ENCODE assay signal across 18 cellular contexts in genomic region chr11:82675838-82676237, GRCh38. TPM values are rescaled to one million over a fixed set of nuclear protein-coding genes. Genes with fewer than 3 reads are reported as not detected.
DNase-seq lines count a peak whose midpoint lies in the region; ATAC-seq and TF ChIP-seq lines count a peak whose summit lies in the region.
"Had no signal": no experiment of that assay in that cellular context is flagged by ENCODE, and none has a peak within 500 bp of the region (broad histone marks: within the 10 kb centered on the region; RNA-seq: fewer than 3 reads in every experiment).

No MANE protein-coding gene starts in this region.

- peak; percentile 49 for DNase-seq in activated CD4-positive, alpha-beta T cell treated with anti-CD3 and anti-CD28 coated beads, Interleukin-2, amount 10 ng/mL, durations not matched to agents 24 days and 14 days
- DNase-seq in activated CD4-positive, alpha-beta T cell treated with anti-CD3 and anti-CD28 coated beads for 36 hours: no peak
- DNase-seq in NCI-H1048 (lab: John Stamatoyannopoulos, UW) (peak; percentile 10), WTC11 (ENCODE audit: low spot score) (peak; percentile 65), anterior cingulate cortex (lab: John Stamatoyannopoulos, UW) (no peak)
- no peak for DNase-seq in activated CD4-positive, CD25-positive, alpha-beta regulatory T cell (lab: John Stamatoyannopoulos, UW)
- DNase-seq: DMS79; H7; HFFc6; NCI-H1105; NCI-H1694 treated with DMSO at 0.1 percent for 48 hours; NCI-H2081 treated with DMSO at 0.1 percent for 48 hours; NCI-H774; NK-92 treated with Interleukin-12 subunit alpha and Interleukin-12 subunit beta, amount 100 ng/mL, for 24 hours had no signal

- H3K9me3 Mint-ChIP-seq in activated CD4-positive, alpha-beta T cell treated with anti-CD3 and anti-CD28 coated beads, Interleukin-2, amount 10 ng/mL, durations not matched to agents 24 days and 14 days: no peaks in the 10 kb centered on the region
- H3K9me3 Mint-ChIP-seq in activated CD4-positive, alpha-beta T cell treated with anti-CD3 and anti-CD28 coated beads for 36 hours (ENCODE audit: low read depth): no peaks in the 10 kb centered on the region
- H3K9me3 Mint-ChIP-seq in WTC11: peaks cover 10% of the 10 kb centered on the region
- H3K9me3 Mint-ChIP-seq: HFFc6 had no signal

- ATAC-seq in activated CD4-positive, alpha-beta T cell treated with anti-CD3 and anti-CD28 coated beads for 36 hours: no peak
- peak; percentile 91 for ATAC-seq in WTC11
- ATAC-seq in GM19351 (IDR thresholded peaks at IDR 0.05; ENCODE audit: unreplicated experiment): no peak
- ATAC-seq: Panc1 had no signal

- CTCF ChIA-PET in activated CD4-positive, alpha-beta T cell treated with anti-CD3 and anti-CD28 coated beads for 36 hours (lab: Charles Lee): interaction anchor here (0.6 to 1.7 kb wide), 4 partner anchors 13 to 26 kb away, joined by 3 to 4 read pairs (median 4); no protein-coding TSS in a partner anchor
- CTCF ChIA-PET in WTC11 (lab: Charles Lee): interaction anchor here (1.0 to 1.3 kb wide), 2 partner anchors 20 to 143 kb away, joined by 3 to 6 read pairs; no protein-coding TSS in a partner anchor

- TF ChIP-seq CTCF in WTC11 (IDR thresholded peaks at IDR 0.05): no peak

- H3K4me3 Mint-ChIP-seq in activated CD4-positive, alpha-beta T cell treated with anti-CD3 and anti-CD28 coated beads, Interleukin-2, amount 10 ng/mL, durations not matched to agents 24 days and 14 days: no peak overlapping the region
- no peak overlapping the region for H3K4me3 Mint-ChIP-seq in activated CD4-positive, alpha-beta T cell treated with anti-CD3 and anti-CD28 coated beads for 36 hours
- H3K4me3 Mint-ChIP-seq in WTC11: no peak overlapping the region
- H3K4me3 Mint-ChIP-seq: HFFc6 had no signal

- no peaks in the 10 kb centered on the region for H3K36me3 Mint-ChIP-seq in activated CD4-positive, alpha-beta T cell treated with anti-CD3 and anti-CD28 coated beads, Interleukin-2, amount 10 ng/mL, durations not matched to agents 24 days and 14 days (ENCODE audit: low read depth)
- no peaks in the 10 kb centered on the region for H3K36me3 Mint-ChIP-seq in activated CD4-positive, alpha-beta T cell treated with anti-CD3 and anti-CD28 coated beads for 36 hours (ENCODE audit: low read depth)
- H3K36me3 Mint-ChIP-seq in WTC11: no peaks in the 10 kb centered on the region

- no peak overlapping the region for H3K27ac Mint-ChIP-seq in activated CD4-positive, alpha-beta T cell treated with anti-CD3 and anti-CD28 coated beads, Interleukin-2, amount 10 ng/mL, durations not matched to agents 24 days and 14 days
- no peak overlapping the region for H3K27ac Mint-ChIP-seq in activated CD4-positive, alpha-beta T cell treated with anti-CD3 and anti-CD28 coated beads for 36 hours
- no peak overlapping the region for H3K27ac Mint-ChIP-seq in WTC11
- H3K27ac Mint-ChIP-seq: HFFc6 had no signal

- intact Hi-C loops in activated CD4-positive, alpha-beta T cell treated with anti-CD3 and anti-CD28 coated beads, Interleukin-2, amount 10 ng/mL, durations not matched to agents 24 days and 14 days (cut with micrococcal nuclease): no loop called here
- intact Hi-C loops in activated CD4-positive, alpha-beta T cell treated with anti-CD3 and anti-CD28 coated beads for 36 hours (cut with DNase I, micrococcal nuclease): no loop called here

- H3K27me3 Mint-ChIP-seq in activated CD4-positive, alpha-beta T cell treated with anti-CD3 and anti-CD28 coated beads, Interleukin-2, amount 10 ng/mL, durations not matched to agents 24 days and 14 days: no peaks in the 10 kb centered on the region
- H3K27me3 Mint-ChIP-seq in activated CD4-positive, alpha-beta T cell treated with anti-CD3 and anti-CD28 coated beads for 36 hours: peaks cover 10% of the 10 kb centered on the region
- no peaks in the 10 kb centered on the region; the same call in 1 of the 2 replicates for H3K27me3 Mint-ChIP-seq in WTC11 (ENCODE audit: low read depth)

- POLR2A ChIA-PET in activated CD4-positive, alpha-beta T cell treated with anti-CD3 and anti-CD28 coated beads for 36 hours (lab: Charles Lee): no interaction called here
- POLR2A ChIA-PET in WTC11 (lab: Charles Lee): interaction anchor here (0.7 to 1.0 kb wide), 2 partner anchors 117 to 1000 kb away, joined by 3 read pairs; no protein-coding TSS in a partner anchor

- H3K4me1 Mint-ChIP-seq in activated CD4-positive, alpha-beta T cell treated with anti-CD3 and anti-CD28 coated beads, Interleukin-2, amount 10 ng/mL, durations not matched to agents 24 days and 14 days: no peaks in the 10 kb centered on the region
- H3K4me1 Mint-ChIP-seq in activated CD4-positive, alpha-beta T cell treated with anti-CD3 and anti-CD28 coated beads for 36 hours: no peaks in the 10 kb centered on the region
- H3K4me1 Mint-ChIP-seq in WTC11: peaks cover 14% of the 10 kb centered on the region

TF ChIP-seq in WTC11, 78 proteins besides CTCF, POLR2A, EP300 and RAD21 (continues in another document):
- no peak for TF ChIP-seq ZNF232 (CRISPR knock-in tag; IDR thresholded peaks at IDR 0.05)
- no peak for TF ChIP-seq ZNF317 (CRISPR knock-in tag; IDR thresholded peaks at IDR 0.05; ENCODE audit: borderline replicate concordance, low read depth)
- TF ChIP-seq ZNF396 (CRISPR knock-in tag; IDR thresholded peaks at IDR 0.05; ENCODE audit: borderline replicate concordance): no peak
- no peak for TF ChIP-seq STAT6 (CRISPR knock-in tag; conservative IDR thresholded peaks at IDR 0.05; ENCODE audit: low read depth)
- no peak for TF ChIP-seq ZNF219 (CRISPR knock-in tag; IDR thresholded peaks at IDR 0.05; ENCODE audit: borderline replicate concordance)
- TF ChIP-seq ATF2 (CRISPR knock-in tag; IDR thresholded peaks at IDR 0.05; ENCODE audit: borderline replicate concordance, low read depth): no peak
- TF ChIP-seq ZNF532 (CRISPR knock-in tag; IDR thresholded peaks at IDR 0.05; ENCODE audit: borderline replicate concordance): no peak

RNA-seq across cellular contexts. Expression of gene FAM181B, which starts 57.8 kb away (rescaled TPM):
- total RNA-seq in activated CD4-positive, alpha-beta T cell treated with anti-CD3 and anti-CD28 coated beads, Interleukin-2, amount 10 ng/mL, durations not matched to agents 24 days and 14 days: not detected in 2 replicates
- total RNA-seq in activated CD4-positive, alpha-beta T cell treated with anti-CD3 and anti-CD28 coated beads for 36 hours: not detected
- total RNA-seq in WTC11 (2021): 0.80 to 1.1 TPM (median 1.0 TPM) in 3 replicates
- total RNA-seq: HFFc6; NCI-H460; T-helper 2 cell treated with Interferon-gamma antibody and Interleukin-4, amounts not matched to agents 100 ng/mL and 5 ng/mL, for 36 hours had no signal

Comparison
In these comparisons a context has a peak if more than half of its experiments do, and no peak if none do; other contexts are left out.
1. DNase-seq: peak in activated CD4-positive, alpha-beta T cell treated with anti-CD3 and anti-CD28 coated beads, Interleukin-2, amount 10 ng/mL, durations not matched to agents 24 days and 14 days (single experiment), NCI-H1048 (single experiment) and WTC11 (single experiment); none in activated CD4-positive, alpha-beta T cell treated with anti-CD3 and anti-CD28 coated beads for 36 hours (single experiment), anterior cingulate cortex (0 of 58) and activated CD4-positive, CD25-positive, alpha-beta regulatory T cell (0 of 4).